In the genomic region with DNA sequence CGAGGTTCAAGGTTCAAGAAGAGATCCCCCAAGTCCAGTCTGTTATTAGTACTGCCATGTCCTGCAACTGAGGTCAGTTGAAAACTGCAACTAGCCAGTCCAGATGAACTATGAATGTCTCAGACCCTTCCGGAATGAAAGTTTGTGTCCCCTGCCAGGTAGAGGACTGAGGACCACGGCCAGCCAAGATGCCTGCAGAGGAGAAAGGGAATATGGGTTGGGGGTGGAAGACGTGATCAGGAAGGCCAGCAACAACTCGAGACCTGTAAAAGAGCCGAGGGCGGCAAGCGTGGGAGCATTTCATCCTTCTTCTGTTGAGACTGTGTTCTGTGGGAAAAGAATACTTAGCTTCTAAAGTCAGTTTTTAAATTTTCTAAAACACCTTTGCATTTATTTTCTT, we compare ENCODE assay signal across 9 cellular contexts.
"Had no signal": no experiment of that assay in that cellular context is flagged by ENCODE, and none has a peak within 500 bp of the region (broad histone marks: within the 10 kb centered on the region; RNA-seq: fewer than 3 reads in every experiment).

No MANE protein-coding gene starts in this region.

- H2AFZ ChIP-seq: GM23248 had no signal

- H3K27ac ChIP-seq: GM23248, HL-60 had no signal

- ATAC-seq: HCT116, HepG2 had no signal

- DNase-seq: GM23248, GOT3, H7, HFFc6, KBM-7 had no signal

- H3K9me3 ChIP-seq: HAP-1 had no signal

- H3K9ac ChIP-seq: GM23248 had no signal

- H3K36me3 ChIP-seq: HAP-1 had no signal

- H3K4me3 ChIP-seq: GM23248, HAP-1 had no signal
